30 cellular contexts compared by ENCODE assay signal in the genomic region with DNA sequence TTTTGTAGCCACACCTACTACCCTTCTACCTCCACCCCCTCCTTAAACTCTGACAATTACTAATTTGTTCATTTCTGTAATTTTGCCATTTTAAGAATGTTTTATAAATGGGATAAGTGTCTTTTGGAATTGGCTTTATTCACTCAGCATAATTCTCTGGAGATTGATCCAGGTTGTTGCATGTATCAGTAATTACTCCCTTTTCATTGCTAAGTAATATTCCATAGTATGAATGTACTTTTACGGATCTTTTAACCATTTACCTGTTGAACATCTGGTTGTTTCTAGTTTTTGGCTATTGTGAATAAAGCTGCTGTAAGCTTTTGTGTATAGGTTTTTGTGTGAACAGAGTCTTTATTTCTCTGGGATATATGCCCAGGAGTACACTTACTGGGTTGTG.
"Had no signal": no experiment of that assay in that cellular context is flagged by ENCODE, and none has a peak within 500 bp of the region (broad histone marks: within the 10 kb centered on the region; RNA-seq: fewer than 3 reads in every experiment).

No MANE protein-coding gene starts in this region.

- DNase-seq: activated CD4-positive, alpha-beta memory T cell treated with anti-CD3 and anti-CD28 coated beads, Interleukin-2, amount 10 ng/mL, durations not matched to agents 7 days and 5 days; activated CD4-positive, alpha-beta T cell treated with anti-CD3 and anti-CD28 coated beads for 1 hour; activated CD4-positive, alpha-beta T cell treated with anti-CD3 and anti-CD28 coated beads for 4 hours; activated CD4-positive, alpha-beta T cell treated with anti-CD3 and anti-CD28 coated beads, Interleukin-2, amount 10 ng/mL, durations not matched to agents 7 days and 5 days; activated CD4-positive, alpha-beta T cell treated with anti-CD3 and anti-CD28 coated beads, Interleukin-2, amount 50 U/mL, for 4 hours; activated CD8-positive, alpha-beta memory T cell treated with anti-CD3 and anti-CD28 coated beads, Interleukin-2, amount 50 U/mL, for 48 hours; activated gamma-delta T cell; activated naive CD4-positive, alpha-beta T cell; activated naive CD4-positive, alpha-beta T cell treated with anti-CD3 and anti-CD28 coated beads, Interleukin-2, amount 10 ng/mL, durations not matched to agents 7 days and 5 days; activated naive CD8-positive, alpha-beta T cell treated with anti-CD3 and anti-CD28 coated beads, Interleukin-2, amount 10 ng/mL, durations not matched to agents 7 days and 5 days; activated T-cell treated with anti-CD3 and anti-CD28 coated beads for 4 hours; activated T-cell treated with anti-CD3 and anti-CD28 coated beads, Interleukin-2, amount 50 U/mL, for 24 hours; activated T-cell treated with anti-CD3 and anti-CD28 coated beads, Interleukin-2, amount 50 U/mL, for 72 hours; brain microvascular endothelial cell; dorsolateral prefrontal cortex; effector memory CD4-positive, alpha-beta T cell; erythroblast; foreskin keratinocyte; heart right ventricle; T-helper 2 cell had no signal

- H3K36me3 ChIP-seq: ascending aorta, brain microvascular endothelial cell, esophagus muscularis mucosa, gastroesophageal sphincter, heart right ventricle had no signal

- H3K27me3 ChIP-seq: ascending aorta, brain microvascular endothelial cell, dorsolateral prefrontal cortex, esophagus muscularis mucosa, foreskin keratinocyte, gastroesophageal sphincter, heart right ventricle, hepatocyte had no signal

- H3K27ac Mint-ChIP-seq: activated CD4-positive, alpha-beta memory T cell treated with anti-CD3 and anti-CD28 coated beads, Interleukin-2, amount 10 ng/mL, durations not matched to agents 7 days and 5 days; activated CD4-positive, alpha-beta T cell treated with anti-CD3 and anti-CD28 coated beads, Interleukin-2, amount 10 ng/mL, durations not matched to agents 7 days and 5 days; activated naive CD4-positive, alpha-beta T cell treated with anti-CD3 and anti-CD28 coated beads, Interleukin-2, amount 10 ng/mL, durations not matched to agents 7 days and 5 days; activated naive CD4-positive, alpha-beta T cell treated with anti-CD3 and anti-CD28 coated beads, Interleukin-2, amount 50 U/mL, for 72 hours; activated naive CD8-positive, alpha-beta T cell treated with anti-CD3 and anti-CD28 coated beads, Interleukin-2, amount 10 ng/mL, durations not matched to agents 7 days and 5 days; activated T-cell treated with anti-CD3 and anti-CD28 coated beads, Interleukin-2, amount 50 U/mL, for 24 hours; activated T-cell treated with anti-CD3 and anti-CD28 coated beads, Interleukin-2, amount 50 U/mL, for 72 hours; dendritic cell treated with granulocyte-macrophage colony-stimulating factor and Interleukin-4, amounts not matched to agents 40 ng/mL and 50 ng/mL, for 4 days; WTC11 had no signal

- H3K9me3 Mint-ChIP-seq: central memory CD8-positive, alpha-beta T cell had no signal

- H3K4me2 ChIP-seq: hepatocyte had no signal

- H3K4me3 ChIP-seq: ascending aorta, coronary artery, dorsolateral prefrontal cortex, esophagus muscularis mucosa, gastroesophageal sphincter, heart right ventricle, hepatocyte had no signal

- ATAC-seq: activated naive CD4-positive, alpha-beta T cell treated with anti-CD3 and anti-CD28 coated beads, Interleukin-2, amount 50 U/mL, for 72 hours; activated T-cell treated with anti-CD3 and anti-CD28 coated beads, Interleukin-2, amount 50 U/mL, for 72 hours; foreskin keratinocyte; gastroesophageal sphincter; heart right ventricle; WTC11 had no signal

- H3K27ac ChIP-seq: ascending aorta, brain microvascular endothelial cell, coronary artery, dorsolateral prefrontal cortex, esophagus muscularis mucosa, foreskin keratinocyte, gastroesophageal sphincter, heart right ventricle, hepatocyte had no signal

- H3K4me3 Mint-ChIP-seq: activated CD4-positive, alpha-beta memory T cell treated with anti-CD3 and anti-CD28 coated beads, Interleukin-2, amount 10 ng/mL, durations not matched to agents 7 days and 5 days; activated CD4-positive, alpha-beta T cell treated with anti-CD3 and anti-CD28 coated beads, Interleukin-2, amount 10 ng/mL, durations not matched to agents 7 days and 5 days; activated naive CD4-positive, alpha-beta T cell treated with anti-CD3 and anti-CD28 coated beads, Interleukin-2, amount 10 ng/mL, durations not matched to agents 7 days and 5 days; activated naive CD8-positive, alpha-beta T cell treated with anti-CD3 and anti-CD28 coated beads, Interleukin-2, amount 10 ng/mL, durations not matched to agents 7 days and 5 days; activated T-cell treated with anti-CD3 and anti-CD28 coated beads, Interleukin-2, amount 50 U/mL, for 24 hours; activated T-cell treated with anti-CD3 and anti-CD28 coated beads, Interleukin-2, amount 50 U/mL, for 72 hours; central memory CD8-positive, alpha-beta T cell; dendritic cell treated with granulocyte-macrophage colony-stimulating factor and Interleukin-4, amounts not matched to agents 40 ng/mL and 50 ng/mL, for 4 days; WTC11 had no signal

- H2AFZ ChIP-seq: hepatocyte had no signal

- FAIRE-seq: bronchial epithelial cell had no signal

- H3K27me3 Mint-ChIP-seq: activated CD4-positive, alpha-beta T cell treated with anti-CD3 and anti-CD28 coated beads, Interleukin-2, amount 10 ng/mL, durations not matched to agents 7 days and 5 days; activated naive CD4-positive, alpha-beta T cell treated with anti-CD3 and anti-CD28 coated beads, Interleukin-2, amount 10 ng/mL, durations not matched to agents 7 days and 5 days; activated naive CD8-positive, alpha-beta T cell treated with anti-CD3 and anti-CD28 coated beads, Interleukin-2, amount 10 ng/mL, durations not matched to agents 7 days and 5 days; activated T-cell treated with anti-CD3 and anti-CD28 coated beads, Interleukin-2, amount 50 U/mL, for 24 hours; central memory CD8-positive, alpha-beta T cell; dendritic cell treated with granulocyte-macrophage colony-stimulating factor and Interleukin-4, amounts not matched to agents 40 ng/mL and 50 ng/mL, for 4 days had no signal
